In genomic region chr5:145979270-145980223, GRCh38 we compare ENCODE assay signal across 1 cellular context.
TF ChIP-seq lines count a peak whose summit lies in the region.

No MANE protein-coding gene starts in this region.

TF ChIP-seq in HepG2, 621 proteins besides CTCF, POLR2A, EP300 and RAD21 (continued from another document and continues in another):
- TF ChIP-seq KLF12 (CRISPR knock-in tag; IDR thresholded peaks at IDR 0.05; ENCODE audit: borderline replicate concordance) (no peak), TBX2 (CRISPR knock-in tag; IDR thresholded peaks at IDR 0.05; ENCODE audit: borderline replicate concordance) (peak; percentile 87), HDAC6 (IDR thresholded peaks at IDR 0.05; ENCODE audit: low read depth, low read length) (no peak), PBX2 (CRISPR knock-in tag; IDR thresholded peaks at IDR 0.05) (0 out of 2 replicates have a peak, but pooled peaks have one; percentile 26), ZNF577 (CRISPR knock-in tag; IDR thresholded peaks at IDR 0.05; ENCODE audit: borderline replicate concordance, low read depth) (no peak), ZBTB3 (CRISPR knock-in tag; IDR thresholded peaks at IDR 0.05; ENCODE audit: borderline replicate concordance, low read depth) (no peak), NFKB2 (CRISPR knock-in tag; IDR thresholded peaks at IDR 0.05; ENCODE audit: borderline replicate concordance) (no peak), MED8 (CRISPR knock-in tag; IDR thresholded peaks at IDR 0.05; ENCODE audit: insufficient replicate concordance) (no peak), ZBTB20 (CRISPR knock-in tag; IDR thresholded peaks at IDR 0.05; ENCODE audit: borderline replicate concordance, low read depth) (no peak), ZC3H4 (CRISPR knock-in tag; IDR thresholded peaks at IDR 0.05; ENCODE audit: borderline replicate concordance) (no peak), GZF1 (CRISPR knock-in tag; IDR thresholded peaks at IDR 0.05) (no peak), ZNF720 (CRISPR knock-in tag; IDR thresholded peaks at IDR 0.05) (no peak), KLF9 (CRISPR knock-in tag; IDR thresholded peaks at IDR 0.05; ENCODE audit: low read depth) (no peak), KLF11 (CRISPR knock-in tag; IDR thresholded peaks at IDR 0.05) (0 out of 2 replicates have a peak, but pooled peaks have one; percentile 50), SPEN (CRISPR knock-in tag; IDR thresholded peaks at IDR 0.05; ENCODE audit: low read depth) (no peak), MXI1 (IDR thresholded peaks at IDR 0.05; ENCODE audit: borderline replicate concordance, low read depth, low read length) (no peak), ZNF18 (CRISPR knock-in tag; IDR thresholded peaks at IDR 0.05; ENCODE audit: insufficient replicate concordance) (no peak), AKAP8 (CRISPR knock-in tag; IDR thresholded peaks at IDR 0.05) (peak; percentile 52; the same call in 1 of the 2 replicates), MTA1 (CRISPR knock-in tag; IDR thresholded peaks at IDR 0.05; ENCODE audit: borderline replicate concordance) (no peak), XBP1 (CRISPR knock-in tag; IDR thresholded peaks at IDR 0.05) (no peak), XRCC5 (optimal IDR thresholded peaks at IDR 0.05; ENCODE audit: low read length) (no peak), ZNF558 (CRISPR knock-in tag; IDR thresholded peaks at IDR 0.05; ENCODE audit: borderline replicate concordance) (no peak), CBFB (CRISPR knock-in tag; IDR thresholded peaks at IDR 0.05) (peak; percentile 25; the same call in 1 of the 2 replicates), GPN1 (CRISPR knock-in tag; IDR thresholded peaks at IDR 0.05; ENCODE audit: borderline replicate concordance) (no peak), ARID2 (CRISPR knock-in tag; IDR thresholded peaks at IDR 0.05; ENCODE audit: borderline replicate concordance) (no peak), ZNF547 (CRISPR knock-in tag; IDR thresholded peaks at IDR 0.05) (no peak), POLR2G (IDR thresholded peaks at IDR 0.05; ENCODE audit: low read depth, low read length) (no peak), TEAD3 (CRISPR knock-in tag; optimal IDR thresholded peaks at IDR 0.05; ENCODE audit: borderline replicate concordance) (peak; percentile 80), SP1 (IDR thresholded peaks at IDR 0.05) (no peak), SP1 (CRISPR knock-in tag; IDR thresholded peaks at IDR 0.05) (no peak), CREB1 (IDR thresholded peaks at IDR 0.05) (no peak), CREB1 (CRISPR knock-in tag; IDR thresholded peaks at IDR 0.05) (peak; percentile 79), ZNF44 (CRISPR knock-in tag; IDR thresholded peaks at IDR 0.05) (no peak), CEBPG (CRISPR knock-in tag; IDR thresholded peaks at IDR 0.05) (no peak), ZNF17 (CRISPR knock-in tag; IDR thresholded peaks at IDR 0.05) (no peak), ZBTB2 (CRISPR knock-in tag; IDR thresholded peaks at IDR 0.05; ENCODE audit: low read depth) (no peak), REST (IDR thresholded peaks at IDR 0.05; ENCODE audit: borderline replicate concordance in 1 of 2, low read depth in 1 of 2, low read length in 2 of 2) (peak in 1 of 2 experiments; percentile 70; a peak in 2 of 4 replicates), ZNF451 (CRISPR knock-in tag; IDR thresholded peaks at IDR 0.05) (0 out of 2 replicates have a peak, but pooled peaks have one; percentile 25), ZNF576 (CRISPR knock-in tag; IDR thresholded peaks at IDR 0.05) (no peak), HMG20A (CRISPR knock-in tag; IDR thresholded peaks at IDR 0.05; ENCODE audit: borderline replicate concordance) (peak; percentile 90), ZFP91 (CRISPR knock-in tag; IDR thresholded peaks at IDR 0.05; ENCODE audit: borderline replicate concordance) (no peak), RAD51 (IDR thresholded peaks at IDR 0.05; ENCODE audit: borderline replicate concordance) (no peak), NFRKB (IDR thresholded peaks at IDR 0.05) (no peak), ISL2 (CRISPR knock-in tag; IDR thresholded peaks at IDR 0.05) (peak; percentile 96), NFIC (IDR thresholded peaks at IDR 0.05; ENCODE audit: low read length) (peak; percentile 92), STAT5B (CRISPR knock-in tag; IDR thresholded peaks at IDR 0.05) (no peak), MZF1 (CRISPR knock-in tag; IDR thresholded peaks at IDR 0.05; ENCODE audit: borderline replicate concordance) (no peak), ZNF441 (CRISPR knock-in tag; IDR thresholded peaks at IDR 0.05; ENCODE audit: borderline replicate concordance) (no peak), RBFOX2 (IDR thresholded peaks at IDR 0.05; ENCODE audit: low read depth, low read length) (peak; percentile 26; the same call in 1 of the 2 replicates), ZNF329 (CRISPR knock-in tag; IDR thresholded peaks at IDR 0.05; ENCODE audit: low read depth) (no peak), BHLHE40 (IDR thresholded peaks at IDR 0.05; ENCODE audit: low read length) (no peak), ATM (IDR thresholded peaks at IDR 0.05; ENCODE audit: borderline replicate concordance) (no peak), SMAD3 (CRISPR knock-in tag; IDR thresholded peaks at IDR 0.05) (peak; percentile 63; the same call in 1 of the 2 replicates), ZNF318 (CRISPR knock-in tag; IDR thresholded peaks at IDR 0.05) (no peak), CHD2 (IDR thresholded peaks at IDR 0.05; ENCODE audit: low read depth, low read length) (no peak), ZNF605 (CRISPR knock-in tag; IDR thresholded peaks at IDR 0.05) (no peak), ARNT (IDR thresholded peaks at IDR 0.05) (no peak)
